ENCODE assay signal across 9 cellular contexts in genomic region chr5:133240425-133241091, GRCh38.
DNase-seq lines count a peak whose midpoint lies in the region; ATAC-seq lines count a peak whose summit lies in the region.
"Had no signal": no experiment of that assay in that cellular context is flagged by ENCODE, and none has a peak within 500 bp of the region (broad histone marks: within the 10 kb centered on the region; RNA-seq: fewer than 3 reads in every experiment).

No MANE protein-coding gene starts in this region.

- no CpG with 5 or more reads among the region's 9 CpGs for WGBS in trophoblast cell (ENCODE audit: extremely low coverage, insufficient coverage, insufficient read length)

- no peaks in the 10 kb centered on the region for H3K79me1 ChIP-seq in trophoblast cell (ENCODE audit: low read length)

- CTCF ChIA-PET in activated CD8-positive, alpha-beta memory T cell treated with anti-CD3 and anti-CD28 coated beads, Interleukin-2, amount 10 ng/mL, durations not matched to agents 7 days and 5 days (lab: Charles Lee) = interaction anchor here (0.7 to 2.0 kb wide), 2 partner anchors 136 to 183 kb away, joined by 3 to 4 read pairs; no protein-coding TSS in a partner anchor

- peak; percentile 90 for ATAC-seq in activated CD8-positive, alpha-beta memory T cell treated with anti-CD3 and anti-CD28 coated beads, Interleukin-2, amount 10 ng/mL, durations not matched to agents 7 days and 5 days
- ATAC-seq in HG02884 (IDR thresholded peaks at IDR 0.05; ENCODE audit: unreplicated experiment) = peak; percentile 69

- no peak overlapping the region for H3K18ac ChIP-seq in trophoblast cell (ENCODE audit: low read length)

- H3K27me3 ChIP-seq in trophoblast cell (ENCODE audit: insufficient read depth, low read length) = no peaks in the 10 kb centered on the region

- peaks cover 19% of the 10 kb centered on the region for H3K27me3 Mint-ChIP-seq in activated CD8-positive, alpha-beta memory T cell treated with anti-CD3 and anti-CD28 coated beads, Interleukin-2, amount 10 ng/mL, durations not matched to agents 7 days and 5 days
- H3K27me3 Mint-ChIP-seq: activated naive CD8-positive, alpha-beta T cell had no signal

- no peaks in the 10 kb centered on the region for H3K36me3 Mint-ChIP-seq in activated CD8-positive, alpha-beta memory T cell treated with anti-CD3 and anti-CD28 coated beads, Interleukin-2, amount 10 ng/mL, durations not matched to agents 7 days and 5 days
- H3K36me3 Mint-ChIP-seq: activated naive CD8-positive, alpha-beta T cell had no signal

- H3K27ac ChIP-seq in trophoblast cell (ENCODE audit: low read depth, low read length) = no peak overlapping the region

- H4K8ac ChIP-seq in trophoblast cell (ENCODE audit: low read depth, low read length) = no peak overlapping the region

- H3K36me3 ChIP-seq in trophoblast cell (ENCODE audit: control insufficient read depth in 1 of 2, insufficient read depth in 2 of 2, low read length in 2 of 2) = no peaks in the 10 kb centered on the region

- H3K9me3 ChIP-seq in trophoblast cell (ENCODE audit: insufficient read depth, low read depth, low read length) = peaks cover 8% of the 10 kb centered on the region

- no peak overlapping the region for H2BK12ac ChIP-seq in trophoblast cell (ENCODE audit: low read length)

- no peak overlapping the region for H3K9ac ChIP-seq in trophoblast cell (ENCODE audit: low read length)

- no peak overlapping the region for H2BK5ac ChIP-seq in trophoblast cell (ENCODE audit: low read depth, low read length, poor library complexity)

- no peak overlapping the region for H2AK5ac ChIP-seq in trophoblast cell (ENCODE audit: low read length)

- H3K4me3 ChIP-seq in trophoblast cell (ENCODE audit: low read depth, low read length) = no peak overlapping the region

- peak overlapping the region; percentile 37 for H2BK120ac ChIP-seq in trophoblast cell (ENCODE audit: insufficient read depth, low read length, poor library complexity)

- H3K4me1 Mint-ChIP-seq in activated CD8-positive, alpha-beta memory T cell treated with anti-CD3 and anti-CD28 coated beads, Interleukin-2, amount 10 ng/mL, durations not matched to agents 7 days and 5 days = peaks cover 36% of the 10 kb centered on the region

- no peak overlapping the region for H4K91ac ChIP-seq in trophoblast cell (ENCODE audit: low read depth, low read length)

- no peak overlapping the region for H3K4me2 ChIP-seq in trophoblast cell (ENCODE audit: low read length)

- no peak overlapping the region for H3K14ac ChIP-seq in trophoblast cell (ENCODE audit: low read length)

- H3K27ac Mint-ChIP-seq in activated CD8-positive, alpha-beta memory T cell treated with anti-CD3 and anti-CD28 coated beads, Interleukin-2, amount 10 ng/mL, durations not matched to agents 7 days and 5 days = no peak overlapping the region
- H3K27ac Mint-ChIP-seq: activated naive CD8-positive, alpha-beta T cell had no signal

- peaks cover 0 to 3% of the 10 kb centered on the region in 2 experiments for H3K4me1 ChIP-seq in trophoblast cell (ENCODE audit: control insufficient read depth in 1 of 2, insufficient read depth in 2 of 2, low read length in 2 of 2)

- no peak overlapping the region for H3K4ac ChIP-seq in trophoblast cell (ENCODE audit: low read depth, low read length)

- peak; percentile 77 for DNase-seq in activated CD8-positive, alpha-beta memory T cell treated with anti-CD3 and anti-CD28 coated beads, Interleukin-2, amount 10 ng/mL, durations not matched to agents 7 days and 5 days
- DNase-seq in activated CD8-positive, alpha-beta memory T cell treated with anti-CD3 and anti-CD28 coated beads, Interleukin-2, amount 50 U/mL, for 4 hours = no peak
- DNase-seq in RKO (ENCODE audit: low spot score) = peak; percentile 97
- peak; percentile 96 to 99 for DNase-seq in dermis microvascular lymphatic vessel endothelial cell (ENCODE audit: low read depth in 2 of 2)
- peak; percentile 82 to 93 for DNase-seq in trophoblast cell
- DNase-seq in SK-N-DZ (ENCODE audit: low spot score) = no peak
- DNase-seq in ecto neural progenitor cell (ENCODE audit: low spot score) = no peak

- no peaks in the 10 kb centered on the region for H3K9me3 Mint-ChIP-seq in activated CD8-positive, alpha-beta memory T cell treated with anti-CD3 and anti-CD28 coated beads, Interleukin-2, amount 10 ng/mL, durations not matched to agents 7 days and 5 days (ENCODE audit: low read depth)

- no peak overlapping the region for H2AFZ ChIP-seq in trophoblast cell (ENCODE audit: insufficient read depth, low read length, poor library complexity)

- no peaks in the 10 kb centered on the region for H3K79me2 ChIP-seq in trophoblast cell (ENCODE audit: control insufficient read depth, insufficient read depth, low read length, poor library complexity)

- H4K12ac ChIP-seq in trophoblast cell (ENCODE audit: low read depth, low read length) = no peak overlapping the region

- H3K4me3 Mint-ChIP-seq in activated CD8-positive, alpha-beta memory T cell treated with anti-CD3 and anti-CD28 coated beads, Interleukin-2, amount 10 ng/mL, durations not matched to agents 7 days and 5 days = no peak overlapping the region
- H3K4me3 Mint-ChIP-seq: activated naive CD8-positive, alpha-beta T cell had no signal

- no peak overlapping the region for H3K23ac ChIP-seq in trophoblast cell (ENCODE audit: low read length)

Comparison
In these comparisons a context has a peak if more than half of its experiments do, and no peak if none do; other contexts are left out.
1. DNase-seq: peak in activated CD8-positive, alpha-beta memory T cell treated with anti-CD3 and anti-CD28 coated beads, Interleukin-2, amount 10 ng/mL, durations not matched to agents 7 days and 5 days (single experiment), RKO (single experiment), dermis microvascular lymphatic vessel endothelial cell (2 of 2) and trophoblast cell (2 of 2); none in activated CD8-positive, alpha-beta memory T cell treated with anti-CD3 and anti-CD28 coated beads, Interleukin-2, amount 50 U/mL, for 4 hours (single experiment), SK-N-DZ (single experiment) and ecto neural progenitor cell (single experiment).